Comparison of ENCODE assay signal across 7 cellular contexts in the genomic region with DNA sequence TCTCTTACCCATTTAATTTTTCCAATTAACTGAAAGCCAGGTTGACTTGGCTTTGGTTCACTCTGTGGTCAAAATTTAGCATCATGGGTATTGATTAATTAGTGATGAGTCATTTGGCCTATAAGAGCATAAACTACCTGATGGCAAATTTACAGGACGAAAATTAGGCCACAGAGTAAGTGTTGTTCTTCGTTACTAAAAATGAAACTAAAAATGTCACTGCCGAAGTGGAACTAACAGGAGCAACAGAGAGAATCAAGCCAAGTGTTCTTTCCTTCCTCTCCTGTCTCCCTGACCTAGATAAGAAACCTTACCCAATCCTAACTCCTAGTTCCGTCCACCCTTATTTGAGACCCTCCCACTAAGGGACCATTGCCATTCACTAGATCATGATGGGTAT.
DNase-seq lines count a peak whose midpoint lies in the region; ATAC-seq and TF ChIP-seq lines count a peak whose summit lies in the region.

No MANE protein-coding gene starts in this region.

- H3K4me1 ChIP-seq in OCI-LY3 (ENCODE audit: low read length) (peaks cover 15% of the 10 kb centered on the region), thoracic aorta (ENCODE audit: control insufficient read depth in 1 of 2, low read depth in 2 of 2) (no peaks in the 10 kb centered on the region)

- H3K9me3 ChIP-seq in OCI-LY3 (ENCODE audit: insufficient read depth, low read length) = no peaks in the 10 kb centered on the region
- no peaks in the 10 kb centered on the region for H3K9me3 ChIP-seq in thoracic aorta

- no peak for TF ChIP-seq CTCF in OCI-LY3 (IDR thresholded peaks at IDR 0.05; ENCODE audit: low read depth, low read length)
- TF ChIP-seq CTCF in fibroblast of villous mesenchyme (IDR thresholded peaks at IDR 0.05; ENCODE audit: insufficient read depth, low read depth, low read length) = no peak
- no peak for TF ChIP-seq CTCF in thoracic aorta (IDR thresholded peaks at IDR 0.05)

- DNase-seq in fibroblast of villous mesenchyme (ENCODE audit: low read depth) = peak; percentile 24
- DNase-seq in thoracic aorta (ENCODE audit: low spot score) = no peak
- DNase-seq in activated CD4-positive, alpha-beta T cell treated with anti-CD3 and anti-CD28 coated beads for 1 hour = no peak
- DNase-seq in HPDE6-E6E7 (ENCODE audit: extremely low spot score) = no peak

- H3K79me2 ChIP-seq in OCI-LY3 (ENCODE audit: low read length) = no peaks in the 10 kb centered on the region

- peak overlapping the region; percentile 75 for H3K4me2 ChIP-seq in OCI-LY3 (ENCODE audit: low read length)

- ATAC-seq in GM19023 (IDR thresholded peaks at IDR 0.05; ENCODE audit: unreplicated experiment) (peak; percentile 74), HG02884 (IDR thresholded peaks at IDR 0.05; ENCODE audit: unreplicated experiment) (peak; percentile 92), thoracic aorta (ENCODE audit: insufficient number of reproducible peaks, low FRiP score, low read depth) (no peak)

- peak overlapping the region; percentile 60 for H3K4me3 ChIP-seq in OCI-LY3 (ENCODE audit: low read length)
- peak overlapping the region; percentile 31 for H3K4me3 ChIP-seq in fibroblast of villous mesenchyme (ENCODE audit: low read depth, low read length)
- H3K4me3 ChIP-seq in thoracic aorta = peak overlapping the region; percentile 55

- no peaks in the 10 kb centered on the region for H4K20me1 ChIP-seq in OCI-LY3 (ENCODE audit: insufficient read depth, low read length)

- H3K27me3 ChIP-seq in OCI-LY3 (ENCODE audit: low read depth, low read length) (no peaks in the 10 kb centered on the region), thoracic aorta (replicated peaks; ENCODE audit: insufficient read depth) (no peaks in the 10 kb centered on the region)

- H3K36me3 ChIP-seq in OCI-LY3 (replicated peaks; ENCODE audit: low read depth, low read length) (no peaks in the 10 kb centered on the region), thoracic aorta (no peaks in the 10 kb centered on the region)

- H3K9ac ChIP-seq in OCI-LY3 (ENCODE audit: low read length) = no peak overlapping the region

- no peak overlapping the region for H2AFZ ChIP-seq in OCI-LY3 (ENCODE audit: low read depth, low read length)

- H3K27ac ChIP-seq in OCI-LY3 (ENCODE audit: low read length) = no peak overlapping the region
- H3K27ac ChIP-seq in thoracic aorta = no peak overlapping the region
